8 cellular contexts compared by ENCODE assay signal in genomic region chrX:139932077-139932900, GRCh38. TPM values are rescaled to one million over a fixed set of nuclear protein-coding genes. Genes with fewer than 3 reads are reported as not detected.
DNase-seq lines count a peak whose midpoint lies in the region; ATAC-seq and TF ChIP-seq lines count a peak whose summit lies in the region.

No MANE protein-coding gene starts in this region.

- H3K27ac Mint-ChIP-seq in central memory CD8-positive, alpha-beta T cell (ENCODE audit: low read depth), result peak overlapping the region; percentile 87

- peaks cover 6% of the 10 kb centered on the region for H3K4me1 Mint-ChIP-seq in central memory CD8-positive, alpha-beta T cell

- peak overlapping the region; percentile 45 for H3K4me3 ChIP-seq in WERI-Rb-1 (ENCODE audit: low read depth, low read length)
- peak overlapping the region; percentile 55 for H3K4me3 ChIP-seq in kidney epithelial cell (ENCODE audit: low read depth, low read length)

- TF ChIP-seq CTCF in WERI-Rb-1 (IDR thresholded peaks at IDR 0.05; ENCODE audit: low read depth, low read length), result no peak
- TF ChIP-seq CTCF in kidney epithelial cell (IDR thresholded peaks at IDR 0.05; ENCODE audit: insufficient read depth, low read length, poor library complexity, severe bottlenecking), result no peak

- no peaks in the 10 kb centered on the region for H3K36me3 ChIP-seq in WERI-Rb-1
- no peaks in the 10 kb centered on the region for H3K36me3 ChIP-seq in kidney epithelial cell (ENCODE audit: control insufficient read depth, insufficient read depth, low read length)

- H3K27me3 Mint-ChIP-seq in central memory CD8-positive, alpha-beta T cell, result no peaks in the 10 kb centered on the region

- peak; percentile 74 for DNase-seq in DMS53 (lab: John Stamatoyannopoulos, UW)
- DNase-seq in HK-2 (ENCODE audit: unreplicated experiment), result peak; percentile 66
- peak; percentile 18 for DNase-seq in WERI-Rb-1
- peak; percentile 14 to 18 for DNase-seq in central memory CD8-positive, alpha-beta T cell (ENCODE audit: low spot score in 2 of 2)
- no peak for DNase-seq in kidney epithelial cell (ENCODE audit: low read depth)
- peak; percentile 16 for DNase-seq in stimulated activated CD4-positive, alpha-beta T cell treated with anti-CD3 and anti-CD28 coated beads, Interleukin-1b, Interleukin-23, amount 100 ng/mL, for 48 hours
- no peak for DNase-seq in NCI-H2029 (lab: John Stamatoyannopoulos, UW)

- no peaks in the 10 kb centered on the region for H3K9me3 ChIP-seq in WERI-Rb-1 (ENCODE audit: severe bottlenecking)

- ATAC-seq in GM21360 (IDR thresholded peaks at IDR 0.05; ENCODE audit: unreplicated experiment), result peak; percentile 29
- ATAC-seq in central memory CD8-positive, alpha-beta T cell (replicated peaks; ENCODE audit: extremely low read depth, poor library complexity, severe bottlenecking), result peak; percentile 34

- H3K27me3 ChIP-seq in WERI-Rb-1 (ENCODE audit: insufficient read depth, low read depth, severe bottlenecking) (peaks cover 17% of the 10 kb centered on the region), kidney epithelial cell (ENCODE audit: control insufficient read depth, insufficient read depth, low read length) (no peaks in the 10 kb centered on the region)

- H3K4me3 Mint-ChIP-seq in central memory CD8-positive, alpha-beta T cell, result peak overlapping the region; percentile 92

- peak overlapping the region; percentile 42; the same call in 1 of the 2 replicates for H3K27ac ChIP-seq in WERI-Rb-1

- no peaks in the 10 kb centered on the region for H3K9me3 Mint-ChIP-seq in central memory CD8-positive, alpha-beta T cell

- peaks cover 13% of the 10 kb centered on the region for H3K36me3 Mint-ChIP-seq in central memory CD8-positive, alpha-beta T cell (ENCODE audit: insufficient read depth)

RNA-seq across cellular contexts. Expression of gene ATP11C, which starts 0.6 kb away (rescaled TPM):
- total RNA-seq in kidney epithelial cell, result 23.1 and 32.4 TPM in 2 replicates

RNA-seq across cellular contexts. Expression of gene CXorf66, which starts 33.0 kb away (rescaled TPM):
- not detected in 2 replicates for total RNA-seq in kidney epithelial cell

Comparison
In these comparisons a context has a peak if more than half of its experiments do, and no peak if none do; other contexts are left out.
1. DNase-seq: peak in DMS53 (single experiment), HK-2 (single experiment), WERI-Rb-1 (single experiment), central memory CD8-positive, alpha-beta T cell (2 of 2) and stimulated activated CD4-positive, alpha-beta T cell treated with anti-CD3 and anti-CD28 coated beads, Interleukin-1b, Interleukin-23, amount 100 ng/mL, for 48 hours (single experiment); none in kidney epithelial cell (single experiment) and NCI-H2029 (single experiment).